ENCODE assay signal across 8 cellular contexts in genomic region chr14:95452176-95452889, GRCh38.
DNase-seq lines count a peak whose midpoint lies in the region; ATAC-seq and TF ChIP-seq lines count a peak whose summit lies in the region.

No MANE protein-coding gene starts in this region.

- H3K36me3 Mint-ChIP-seq in stimulated activated effector memory CD8-positive, alpha-beta T cell treated with anti-CD3 and anti-CD28 coated beads, Interleukin-12 subunit alpha, Interleukin-12 subunit beta, amount 100 ng/mL, for 72 hours: peaks cover 98% of the 10 kb centered on the region

- H3K27ac Mint-ChIP-seq in stimulated activated effector memory CD8-positive, alpha-beta T cell treated with anti-CD3 and anti-CD28 coated beads, Interleukin-12 subunit alpha, Interleukin-12 subunit beta, amount 100 ng/mL, for 72 hours: peak overlapping the region; percentile 74

- TF ChIP-seq POLR2A in erythroblast (IDR thresholded peaks at IDR 0.05; ENCODE audit: low read length): no peak

- DNase-seq in SIG-M5 treated with dmso at 0.1 percent for 504 hours (lab: John Stamatoyannopoulos, UW; ENCODE audit: unreplicated experiment) (peak; percentile 42), SIG-M5 (lab: John Stamatoyannopoulos, UW) (no peak), NCI-H526 (lab: John Stamatoyannopoulos, UW) (peak; percentile 41 to 85), erythroblast (lab: John Stamatoyannopoulos, UW) (peak; percentile 19 to 35), GF-D8 (lab: John Stamatoyannopoulos, UW) (no peak), NCI-H187 (lab: John Stamatoyannopoulos, UW) (no peak)
- no peak for DNase-seq in stimulated activated effector memory CD8-positive, alpha-beta T cell treated with anti-CD3 and anti-CD28 coated beads, Interleukin-12 subunit alpha, Interleukin-12 subunit beta, amount 100 ng/mL, for 72 hours (ENCODE audit: low spot score in 2 of 2)

- peaks cover 4% of the 10 kb centered on the region for H3K4me1 Mint-ChIP-seq in stimulated activated effector memory CD8-positive, alpha-beta T cell treated with anti-CD3 and anti-CD28 coated beads, Interleukin-12 subunit alpha, Interleukin-12 subunit beta, amount 100 ng/mL, for 72 hours

- no peaks in the 10 kb centered on the region for H3K9me3 Mint-ChIP-seq in stimulated activated effector memory CD8-positive, alpha-beta T cell treated with anti-CD3 and anti-CD28 coated beads, Interleukin-12 subunit alpha, Interleukin-12 subunit beta, amount 100 ng/mL, for 72 hours

- no peak for ATAC-seq in stimulated activated effector memory CD8-positive, alpha-beta T cell treated with anti-CD3 and anti-CD28 coated beads, Interleukin-12 subunit alpha, Interleukin-12 subunit beta, amount 100 ng/mL, for 72 hours
- no peak for ATAC-seq in GM21423 (IDR thresholded peaks at IDR 0.05; ENCODE audit: unreplicated experiment)

- no peak overlapping the region for H3K4me3 Mint-ChIP-seq in stimulated activated effector memory CD8-positive, alpha-beta T cell treated with anti-CD3 and anti-CD28 coated beads, Interleukin-12 subunit alpha, Interleukin-12 subunit beta, amount 100 ng/mL, for 72 hours

Comparison
In these comparisons a context has a peak if more than half of its experiments do, and no peak if none do; other contexts are left out.
1. DNase-seq: peak in SIG-M5 treated with dmso at 0.1 percent for 504 hours (single experiment), NCI-H526 (2 of 2) and erythroblast (2 of 2); none in SIG-M5 (single experiment), stimulated activated effector memory CD8-positive, alpha-beta T cell treated with anti-CD3 and anti-CD28 coated beads, Interleukin-12 subunit alpha, Interleukin-12 subunit beta, amount 100 ng/mL, for 72 hours (0 of 2), GF-D8 (single experiment) and NCI-H187 (0 of 2).